29 cellular contexts compared by ENCODE assay signal in the genomic region with DNA sequence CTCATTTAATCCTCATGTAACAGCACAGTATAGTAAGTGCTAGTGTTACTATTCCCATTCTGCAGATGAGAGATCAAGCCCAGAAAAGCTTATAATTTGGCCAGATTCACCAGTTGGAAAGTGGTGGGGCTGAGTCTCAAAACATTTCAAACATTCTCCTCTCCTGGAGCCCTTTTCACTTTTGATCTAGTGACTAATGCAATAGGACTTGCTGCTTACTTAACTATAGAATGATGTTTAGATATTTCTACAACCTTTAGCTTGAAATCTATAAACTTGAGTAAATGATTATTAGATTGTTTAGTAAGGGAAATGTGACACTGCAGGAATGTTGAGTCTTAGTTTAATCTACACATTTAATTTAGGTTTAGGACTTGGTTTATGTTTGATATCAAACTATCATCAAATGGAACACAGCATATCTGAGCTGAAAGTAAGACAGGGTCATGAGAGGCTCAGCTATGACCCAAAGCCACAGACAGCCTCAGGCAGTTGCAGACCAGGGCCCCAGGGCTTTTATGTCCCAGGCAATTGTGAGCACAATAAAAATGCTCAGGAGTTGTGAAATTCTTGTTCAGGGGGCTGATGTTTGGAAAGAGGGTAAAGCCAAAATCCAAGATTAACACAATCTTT.
DNase-seq lines count a peak whose midpoint lies in the region; ATAC-seq, FAIRE-seq and TF ChIP-seq lines count a peak whose summit lies in the region.
"Had no signal": no experiment of that assay in that cellular context is flagged by ENCODE, and none has a peak within 500 bp of the region (broad histone marks: within the 10 kb centered on the region; RNA-seq: fewer than 3 reads in every experiment).

No MANE protein-coding gene starts in this region.

- H3K36me3 ChIP-seq in HCT116 (ENCODE audit: control insufficient read depth in 1 of 2, insufficient read depth in 2 of 2, low read length in 2 of 2) (no peaks in the 10 kb centered on the region), astrocyte (ENCODE audit: insufficient read depth, low read length) (no peaks in the 10 kb centered on the region), mucosa of descending colon (ENCODE audit: low read depth) (no peaks in the 10 kb centered on the region), vagina (no peaks in the 10 kb centered on the region)
- H3K36me3 ChIP-seq in CD4-positive, alpha-beta memory T cell (ENCODE audit: insufficient read depth, low read length) = no peaks in the 10 kb centered on the region
- H3K36me3 ChIP-seq: HAP-1, left ventricle myocardium inferior, neutrophil, suprapubic skin had no signal

- H3K27me3 ChIP-seq in HCT116 (ENCODE audit: insufficient read depth, low read length) (no peaks in the 10 kb centered on the region), astrocyte (ENCODE audit: insufficient read depth, low read length) (no peaks in the 10 kb centered on the region), vagina (no peaks in the 10 kb centered on the region)
- no peaks in the 10 kb centered on the region for H3K27me3 ChIP-seq in CD4-positive, alpha-beta memory T cell (ENCODE audit: insufficient read depth, low read length)
- H3K27me3 ChIP-seq: neutrophil, suprapubic skin had no signal

- peaks cover 1% of the 10 kb centered on the region for H3K27me3 Mint-ChIP-seq in astrocyte (ENCODE audit: low read depth, unreplicated experiment)
- H3K27me3 Mint-ChIP-seq in CD4-positive, alpha-beta memory T cell = peaks cover 2 to 3% of the 10 kb centered on the region in 2 donors
- H3K27me3 Mint-ChIP-seq: activated CD8-positive, alpha-beta T cell treated with anti-CD3 and anti-CD28 coated beads for 36 hours; central memory CD8-positive, alpha-beta T cell had no signal

- no peak for FAIRE-seq in astrocyte (lab: Jason Lieb, UNC)
- FAIRE-seq: endothelial cell of umbilical vein had no signal

- peak; percentile 62 for ATAC-seq in HCT116
- peak; percentile 49 for ATAC-seq in mucosa of descending colon
- ATAC-seq in activated naive CD4-positive, alpha-beta T cell treated with anti-CD3 and anti-CD28 coated beads, Interleukin-2, amount 50 U/mL, for 72 hours = no peak
- ATAC-seq: activated CD8-positive, alpha-beta T cell treated with anti-CD3 and anti-CD28 coated beads for 36 hours; activated T-helper 17 cell treated with anti-CD3 and anti-CD28 coated beads, Interleukin-2, amount 50 U/mL, for 72 hours; sciatic nerve had no signal

- RAD21 ChIA-PET in HCT116 (lab: Charles Lee; ENCODE audit: low non-redundant PET in 1 of 2, low total read pairs in 2 of 2, uncharacterized antibody in 2 of 2, unreplicated experiment in 2 of 2) = no interaction called here

- no peaks in the 10 kb centered on the region for H4K20me1 ChIP-seq in HCT116 (ENCODE audit: insufficient read depth)
- H4K20me1 ChIP-seq in astrocyte (ENCODE audit: insufficient read depth, low read length) = no peaks in the 10 kb centered on the region

- DNase-seq in HCT116 (ENCODE audit: low read depth, low spot score) (peak; percentile 81), astrocyte (ENCODE audit: low read depth) (peak; percentile 39), fibroblast of pulmonary artery (ENCODE audit: low read depth) (peak; percentile 36), mucosa of descending colon (no peak), vagina (ENCODE audit: extremely low spot score in 2 of 2) (no peak)
- no peak for DNase-seq in stimulated activated CD4-positive, alpha-beta T cell treated with anti-CD3 and anti-CD28 coated beads, Interleukin-4, amount 100 ng/mL, for 4 hours
- DNase-seq in CD4-positive, alpha-beta memory T cell = no peak
- no peak for DNase-seq in activated naive CD4-positive, alpha-beta T cell treated with anti-CD3 and anti-CD28 coated beads, Interleukin-2, amount 50 U/mL, for 72 hours (ENCODE audit: low spot score in 2 of 2)
- DNase-seq: activated CD4-positive, CD25-positive, alpha-beta regulatory T cell treated with anti-CD3 and anti-CD28 coated beads, Interleukin-2, amount 50 U/mL, for 72 hours; activated CD8-positive, alpha-beta T cell treated with anti-CD3 and anti-CD28 coated beads for 36 hours; anterior cingulate cortex; C1 segment of cervical spinal cord; foreskin melanocyte; left ventricle myocardium inferior; naive B cell; NCI-H1092 treated with DMSO at 0.1 percent for 48 hours; NCI-H187 treated with DMSO at 0.1 percent for 48 hours; NCI-H748 treated with DMSO at 0.1 percent for 48 hours; stimulated activated naive CD4-positive, alpha-beta T cell had no signal

- H3K4me3 Mint-ChIP-seq in astrocyte (ENCODE audit: unreplicated experiment) = no peak overlapping the region
- H3K4me3 Mint-ChIP-seq in CD4-positive, alpha-beta memory T cell = no peak overlapping the region
- H3K4me3 Mint-ChIP-seq: activated CD8-positive, alpha-beta T cell treated with anti-CD3 and anti-CD28 coated beads for 36 hours; activated naive CD4-positive, alpha-beta T cell treated with anti-CD3 and anti-CD28 coated beads, Interleukin-2, amount 50 U/mL, for 24 hours; activated T-helper 17 cell treated with anti-CD3 and anti-CD28 coated beads, Interleukin-2, amount 50 U/mL, for 72 hours; central memory CD8-positive, alpha-beta T cell; naive B cell had no signal

- H3K79me2 ChIP-seq in HCT116 (ENCODE audit: insufficient read depth, low read length) (no peaks in the 10 kb centered on the region; the same call in 1 of the 2 replicates), astrocyte (ENCODE audit: insufficient read depth, low read length) (no peaks in the 10 kb centered on the region)

- CTCF ChIA-PET in HCT116 (lab: Charles Lee) = no interaction called here
- CTCF ChIA-PET in CD4-positive, alpha-beta memory T cell (lab: Charles Lee; ENCODE audit: partially characterized antibody) = interaction anchor here (1.5 kb wide), 1 partner anchor 137 kb away, joined by 3 read pairs; no protein-coding TSS in a partner anchor

- peak overlapping the region; percentile 34 for H3K4me2 ChIP-seq in HCT116 (ENCODE audit: low read length)
- peak overlapping the region; percentile 15 for H3K4me2 ChIP-seq in astrocyte (ENCODE audit: low read length)

- POLR2A ChIA-PET in HCT116 (lab: Charles Lee) = interaction anchor here (0.7 to 1.9 kb wide), 6 partner anchors 16 to 201 kb away, joined by 3 to 9 read pairs (median 4); no protein-coding TSS in a partner anchor
- POLR2A ChIA-PET in CD4-positive, alpha-beta memory T cell (lab: Charles Lee; ENCODE audit: partially characterized antibody) = no interaction called here

- H3K4me3 ChIP-seq in HCT116 (replicated peaks in 1 of 2; ENCODE audit: low read depth in 1 of 2, low read length in 2 of 2) (no peak overlapping the region; a peak in 1 of 4 replicates), astrocyte (ENCODE audit: insufficient read depth, low read depth, low read length) (no peak overlapping the region), fibroblast of pulmonary artery (replicated peaks; ENCODE audit: low read depth, low read length) (no peak overlapping the region), mucosa of descending colon (no peak overlapping the region), vagina (no peak overlapping the region)
- no peak overlapping the region for H3K4me3 ChIP-seq in CD4-positive, alpha-beta memory T cell (ENCODE audit: low read length in 2 of 2)
- H3K4me3 ChIP-seq: HAP-1, left ventricle myocardium inferior, SK-N-MC, suprapubic skin had no signal

- H3K4me1 Mint-ChIP-seq in astrocyte (ENCODE audit: low read depth, unreplicated experiment) = peaks cover 10% of the 10 kb centered on the region
- H3K4me1 Mint-ChIP-seq in CD4-positive, alpha-beta memory T cell = no peaks in the 10 kb centered on the region
- H3K4me1 Mint-ChIP-seq: activated naive CD4-positive, alpha-beta T cell treated with anti-CD3 and anti-CD28 coated beads, Interleukin-2, amount 50 U/mL, for 24 hours; activated T-helper 17 cell treated with anti-CD3 and anti-CD28 coated beads, Interleukin-2, amount 50 U/mL, for 72 hours; central memory CD8-positive, alpha-beta T cell had no signal

- H3K27ac ChIP-seq in HCT116 (ENCODE audit: low read depth, low read length) (peak overlapping the region; percentile 94), astrocyte (ENCODE audit: low read depth, low read length) (peak overlapping the region; percentile 16), vagina (no peak overlapping the region)
- no peak overlapping the region for H3K27ac ChIP-seq in CD4-positive, alpha-beta memory T cell (ENCODE audit: low read depth, low read length)
- H3K27ac ChIP-seq: left ventricle myocardium inferior, neutrophil, RWPE1, SK-N-MC, suprapubic skin had no signal

- peak overlapping the region; percentile 8 for H3K27ac Mint-ChIP-seq in astrocyte (ENCODE audit: unreplicated experiment)
- no peak overlapping the region for H3K27ac Mint-ChIP-seq in CD4-positive, alpha-beta memory T cell
- no peak overlapping the region for H3K27ac Mint-ChIP-seq in activated naive CD4-positive, alpha-beta T cell treated with anti-CD3 and anti-CD28 coated beads, Interleukin-2, amount 50 U/mL, for 72 hours
- H3K27ac Mint-ChIP-seq: activated CD8-positive, alpha-beta T cell treated with anti-CD3 and anti-CD28 coated beads for 36 hours; activated naive CD4-positive, alpha-beta T cell treated with anti-CD3 and anti-CD28 coated beads, Interleukin-2, amount 50 U/mL, for 24 hours; activated T-helper 17 cell treated with anti-CD3 and anti-CD28 coated beads, Interleukin-2, amount 50 U/mL, for 72 hours; naive B cell had no signal

- H3K36me3 Mint-ChIP-seq in astrocyte (ENCODE audit: low read depth, unreplicated experiment) = no peaks in the 10 kb centered on the region
- H3K36me3 Mint-ChIP-seq in CD4-positive, alpha-beta memory T cell = no peaks in the 10 kb centered on the region
- no peaks in the 10 kb centered on the region for H3K36me3 Mint-ChIP-seq in activated naive CD4-positive, alpha-beta T cell treated with anti-CD3 and anti-CD28 coated beads, Interleukin-2, amount 50 U/mL, for 72 hours
- H3K36me3 Mint-ChIP-seq: activated naive CD4-positive, alpha-beta T cell treated with anti-CD3 and anti-CD28 coated beads, Interleukin-2, amount 50 U/mL, for 24 hours; naive B cell had no signal

- H3K9ac ChIP-seq in HCT116 (ENCODE audit: low read length) (peak overlapping the region; percentile 68), astrocyte (ENCODE audit: low read length) (no peak overlapping the region)

- peaks cover 1% of the 10 kb centered on the region for H3K9me3 Mint-ChIP-seq in astrocyte (ENCODE audit: unreplicated experiment)
- H3K9me3 Mint-ChIP-seq in CD4-positive, alpha-beta memory T cell = no peaks in the 10 kb centered on the region
- H3K9me3 Mint-ChIP-seq in activated naive CD4-positive, alpha-beta T cell treated with anti-CD3 and anti-CD28 coated beads, Interleukin-2, amount 50 U/mL, for 72 hours = peaks cover 0 to 4% of the 10 kb centered on the region in 2 donors
- H3K9me3 Mint-ChIP-seq: activated CD8-positive, alpha-beta T cell treated with anti-CD3 and anti-CD28 coated beads for 36 hours; activated naive CD4-positive, alpha-beta T cell treated with anti-CD3 and anti-CD28 coated beads, Interleukin-2, amount 50 U/mL, for 24 hours; activated T-helper 17 cell treated with anti-CD3 and anti-CD28 coated beads, Interleukin-2, amount 50 U/mL, for 72 hours; naive B cell had no signal

- TF ChIP-seq CTCF in HCT116 (IDR thresholded peaks at IDR 0.05 in 2 of 3, conservative IDR thresholded peaks at IDR 0.05 in 1 of 3; ENCODE audit: borderline replicate concordance in 1 of 3, insufficient read depth in 1 of 3, low read depth in 2 of 3, low read length in 2 of 3) = no peak
- TF ChIP-seq CTCF in astrocyte (IDR thresholded peaks at IDR 0.05; ENCODE audit: insufficient read depth, low read depth, low read length) = no peak
- no peak for TF ChIP-seq CTCF in fibroblast of pulmonary artery (IDR thresholded peaks at IDR 0.05; ENCODE audit: low read length, missing control alignments)
- no peak for TF ChIP-seq CTCF in mucosa of descending colon (IDR thresholded peaks at IDR 0.05)
- TF ChIP-seq CTCF in vagina (IDR thresholded peaks at IDR 0.05) = no peak

- TF ChIP-seq POLR2A in HCT116 (IDR thresholded peaks at IDR 0.05; ENCODE audit: borderline replicate concordance, extremely low read depth, insufficient read depth, insufficient read length) (no peak), vagina (IDR thresholded peaks at IDR 0.05) (no peak)

- no TSS peak for BruUV-seq in HCT116 (replicated peaks; lab: Mats Ljungman, UMichigan)

- H3K4me1 ChIP-seq in HCT116 (ENCODE audit: control insufficient read depth in 1 of 2, insufficient read depth in 2 of 2, low read length in 2 of 2) = peaks cover 96 to 100% of the 10 kb centered on the region in 2 experiments
- H3K4me1 ChIP-seq in astrocyte (ENCODE audit: insufficient read depth, low read length) = no peaks in the 10 kb centered on the region
- peaks cover 16% of the 10 kb centered on the region for H3K4me1 ChIP-seq in mucosa of descending colon (ENCODE audit: low read depth)
- H3K4me1 ChIP-seq in CD4-positive, alpha-beta memory T cell (ENCODE audit: insufficient read depth, low read length) = no peaks in the 10 kb centered on the region
- H3K4me1 ChIP-seq in vagina = no peaks in the 10 kb centered on the region
- H3K4me1 ChIP-seq: HAP-1 had no signal

- H2AFZ ChIP-seq in HCT116 (ENCODE audit: low read depth, low read length, poor library complexity, severe bottlenecking) (no peak overlapping the region), astrocyte (ENCODE audit: low read depth, low read length) (no peak overlapping the region)

- TF ChIP-seq RAD21 in HCT116 (IDR thresholded peaks at IDR 0.05; ENCODE audit: low read depth) = no peak

- intact Hi-C loops in HCT116 (cut with micrococcal nuclease) (loop anchor here (2.0 to 5.0 kb wide), 2 partner anchors 94 to 123 kb away; no protein-coding TSS in a partner anchor), mucosa of descending colon (cut with DNase I, micrococcal nuclease) (no loop called here), vagina (cut with DNase I) (no loop called here)
- intact Hi-C loops in CD4-positive, alpha-beta memory T cell (cut with micrococcal nuclease) = loop anchor here (10.0 kb wide), 2 partner anchors 213 to 1043 kb away; no protein-coding TSS in a partner anchor

- H3K9me2 ChIP-seq in HCT116 (ENCODE audit: insufficient read depth) = no peaks in the 10 kb centered on the region

- H3K9me3 ChIP-seq in HCT116 (ENCODE audit: control insufficient read depth in 1 of 2, insufficient read depth in 1 of 2, low read depth in 1 of 2, low read length in 2 of 2) (no peaks in the 10 kb centered on the region), astrocyte (ENCODE audit: insufficient read depth, low read depth, low read length) (no peaks in the 10 kb centered on the region), mucosa of descending colon (no peaks in the 10 kb centered on the region), vagina (no peaks in the 10 kb centered on the region)
- H3K9me3 ChIP-seq in CD4-positive, alpha-beta memory T cell (ENCODE audit: control insufficient read depth in 1 of 2, low read length in 2 of 2) = no peaks in the 10 kb centered on the region
- H3K9me3 ChIP-seq: HAP-1, left ventricle myocardium inferior, neutrophil, suprapubic skin had no signal

Comparison
In these comparisons a context has a peak if more than half of its experiments do, and no peak if none do; other contexts are left out.
1. ATAC-seq: peak in HCT116 (single experiment) and mucosa of descending colon (single experiment); none in activated naive CD4-positive, alpha-beta T cell treated with anti-CD3 and anti-CD28 coated beads, Interleukin-2, amount 50 U/mL, for 72 hours (0 of 2).
2. DNase-seq: peak in HCT116 (single experiment), astrocyte (single experiment) and fibroblast of pulmonary artery (single experiment); none in mucosa of descending colon (0 of 3), stimulated activated CD4-positive, alpha-beta T cell treated with anti-CD3 and anti-CD28 coated beads, Interleukin-4, amount 100 ng/mL, for 4 hours (0 of 2), CD4-positive, alpha-beta memory T cell (0 of 5), vagina (0 of 2) and activated naive CD4-positive, alpha-beta T cell treated with anti-CD3 and anti-CD28 coated beads, Interleukin-2, amount 50 U/mL, for 72 hours (0 of 2).
3. H3K27ac ChIP-seq: peak in HCT116 (single experiment) and astrocyte (single experiment); none in CD4-positive, alpha-beta memory T cell (single experiment) and vagina (single experiment).
4. intact Hi-C loops: an anchor here in HCT116 (2.0 to 5.0 kb wide) and CD4-positive, alpha-beta memory T cell (10.0 kb wide); none called in mucosa of descending colon and vagina.